In genomic region chr10:102231357-102232318, GRCh38 we compare ENCODE assay signal across 9 cellular contexts. TPM values are rescaled to one million over a fixed set of nuclear protein-coding genes. Genes with fewer than 3 reads are reported as not detected.
A peak's percentile ranks its signal among the peaks of the same experiment; 100 is the strongest.
DNase-seq lines count a peak whose midpoint lies in the region; ATAC-seq lines count a peak whose summit lies in the region.
"Had no signal": no experiment of that assay in that cellular context is flagged by ENCODE, and none has a peak within 500 bp of the region (broad histone marks: within the 10 kb centered on the region; RNA-seq: fewer than 3 reads in every experiment).

No MANE protein-coding gene starts in this region.

- H3K36me3 ChIP-seq in ES-I3 (ENCODE audit: insufficient read depth, low read length) (no peaks in the 10 kb centered on the region), mucosa of rectum (ENCODE audit: control insufficient read depth in 2 of 2, insufficient read depth in 2 of 2, low read length in 2 of 2) (no peaks in the 10 kb centered on the region), subcutaneous abdominal adipose tissue (ENCODE audit: control insufficient read depth in 5 of 5, insufficient read depth in 5 of 5, low read length in 5 of 5) (no peaks in the 10 kb centered on the region)

- H3K27ac ChIP-seq in mucosa of rectum (ENCODE audit: low read depth in 2 of 2, low read length in 2 of 2) = no peak overlapping the region
- H3K27ac ChIP-seq in subcutaneous abdominal adipose tissue (ENCODE audit: low read depth, low read length) = no peak overlapping the region

- H3K27me3 Mint-ChIP-seq in activated CD4-positive, alpha-beta T cell treated with anti-CD3 and anti-CD28 coated beads, Interleukin-2, amount 10 ng/mL, durations not matched to agents 7 days and 5 days = peaks cover 57% of the 10 kb centered on the region

- H3K4me3 Mint-ChIP-seq in activated CD4-positive, alpha-beta T cell treated with anti-CD3 and anti-CD28 coated beads, Interleukin-2, amount 10 ng/mL, durations not matched to agents 7 days and 5 days = peak overlapping the region; percentile 48

- H3K4me1 ChIP-seq in ES-I3 (ENCODE audit: insufficient read depth, low read length) (no peaks in the 10 kb centered on the region), mucosa of rectum (ENCODE audit: control insufficient read depth in 2 of 2, insufficient read depth in 2 of 2, low read length in 2 of 2) (peaks cover 20 to 22% of the 10 kb centered on the region in 2 donors), subcutaneous abdominal adipose tissue (ENCODE audit: control insufficient read depth in 5 of 5, insufficient read depth in 5 of 5, low read length in 5 of 5) (peaks cover 0 to 39% (median 33%) of the 10 kb centered on the region in 5 donors)

- no peaks in the 10 kb centered on the region for H3K36me3 Mint-ChIP-seq in activated CD4-positive, alpha-beta T cell treated with anti-CD3 and anti-CD28 coated beads, Interleukin-2, amount 10 ng/mL, durations not matched to agents 7 days and 5 days (ENCODE audit: low read depth)

- H3K9me3 ChIP-seq in ES-I3 (ENCODE audit: control insufficient read depth, insufficient read depth, low read length) (no peaks in the 10 kb centered on the region), mucosa of rectum (ENCODE audit: control insufficient read depth in 2 of 2, low read length in 2 of 2) (no peaks in the 10 kb centered on the region), subcutaneous abdominal adipose tissue (ENCODE audit: control insufficient read depth in 5 of 5, low read length in 5 of 5) (no peaks in the 10 kb centered on the region)

- ATAC-seq in HG02981 (IDR thresholded peaks at IDR 0.05; ENCODE audit: unreplicated experiment) = no peak
- no peak for ATAC-seq in HG02759 (IDR thresholded peaks at IDR 0.05; ENCODE audit: unreplicated experiment)

- H3K27me3 ChIP-seq in mucosa of rectum (ENCODE audit: control insufficient read depth in 2 of 2, insufficient read depth in 2 of 2, low read length in 2 of 2) (peaks cover 24 to 32% of the 10 kb centered on the region in 2 donors), subcutaneous abdominal adipose tissue (ENCODE audit: control insufficient read depth in 5 of 5, insufficient read depth in 4 of 5, low read length in 5 of 5) (peaks cover 0 to 26% (median 12%) of the 10 kb centered on the region in 5 donors)

- peak overlapping the region; percentile 61; the same call in 1 of the 2 replicates for H3K9ac ChIP-seq in ES-I3 (ENCODE audit: low read depth, low read length)
- H3K9ac ChIP-seq in mucosa of rectum (ENCODE audit: low read depth in 1 of 2, low read length in 2 of 2) = no peak overlapping the region
- H3K9ac ChIP-seq in subcutaneous abdominal adipose tissue (ENCODE audit: low read length in 5 of 5) = peak overlapping the region in 3 of 5 donors; percentile 39 to 53 (median 53)

- H3K9me3 Mint-ChIP-seq in activated CD4-positive, alpha-beta T cell treated with anti-CD3 and anti-CD28 coated beads, Interleukin-2, amount 10 ng/mL, durations not matched to agents 7 days and 5 days = no peaks in the 10 kb centered on the region

- H3K27ac Mint-ChIP-seq in activated CD4-positive, alpha-beta T cell treated with anti-CD3 and anti-CD28 coated beads, Interleukin-2, amount 10 ng/mL, durations not matched to agents 7 days and 5 days = no peak overlapping the region

- H3K4me3 ChIP-seq in mucosa of rectum (ENCODE audit: low read length in 2 of 2) (peak overlapping the region; percentile 41 to 62), subcutaneous abdominal adipose tissue (ENCODE audit: low read depth in 1 of 5, low read length in 5 of 5) (peak overlapping the region in 4 of 5 donors; percentile 47 to 70 (median 61))

- H3K4me1 Mint-ChIP-seq in activated CD4-positive, alpha-beta T cell treated with anti-CD3 and anti-CD28 coated beads, Interleukin-2, amount 10 ng/mL, durations not matched to agents 7 days and 5 days = peaks cover 14% of the 10 kb centered on the region

- POLR2A ChIA-PET in activated CD4-positive, alpha-beta T cell treated with anti-CD3 and anti-CD28 coated beads, Interleukin-2, amount 10 ng/mL, durations not matched to agents 7 days and 5 days (lab: Charles Lee) = interaction anchor here (0.6 kb wide), 1 partner anchor 119 kb away, joined by 4 read pairs; no protein-coding TSS in a partner anchor

- peak; percentile 45 for DNase-seq in NAMALWA (ENCODE audit: low spot score)
- DNase-seq in activated CD4-positive, alpha-beta T cell treated with anti-CD3 and anti-CD28 coated beads, Interleukin-2, amount 10 ng/mL, durations not matched to agents 7 days and 5 days = peak; percentile 72
- DNase-seq in effector CD4-positive, alpha-beta T cell = peak; percentile 57

- CTCF ChIA-PET in activated CD4-positive, alpha-beta T cell treated with anti-CD3 and anti-CD28 coated beads, Interleukin-2, amount 10 ng/mL, durations not matched to agents 7 days and 5 days (lab: Charles Lee) = interaction anchor here (0.5 to 6.8 kb wide), 53 partner anchors 8 to 413 kb away, joined by 3 to 170 read pairs (median 4); partner anchors contain the start of genes FBXL15, GBF1, NFKB2 and PITX3

RNA-seq across cellular contexts. Expression of gene ELOVL3, which starts 5.5 kb away (rescaled TPM):
- total RNA-seq in activated CD4-positive, alpha-beta T cell treated with anti-CD3 and anti-CD28 coated beads, Interleukin-2, amount 10 ng/mL, durations not matched to agents 7 days and 5 days = not detected
- total RNA-seq: activated CD8-positive, alpha-beta memory T cell treated with anti-CD3 and anti-CD28 coated beads for 36 hours had no signal

RNA-seq across cellular contexts. Expression of gene PITX3, which starts 9.7 kb away (rescaled TPM):
- total RNA-seq in activated CD4-positive, alpha-beta T cell treated with anti-CD3 and anti-CD28 coated beads, Interleukin-2, amount 10 ng/mL, durations not matched to agents 7 days and 5 days = not detected
- total RNA-seq: activated CD8-positive, alpha-beta memory T cell treated with anti-CD3 and anti-CD28 coated beads for 36 hours had no signal

RNA-seq across cellular contexts. Expression of gene GBF1, which starts 13.7 kb away (rescaled TPM):
- 10 to 100 TPM; 42.4 to 44.6 TPM for total RNA-seq in activated CD4-positive, alpha-beta T cell treated with anti-CD3 and anti-CD28 coated beads, Interleukin-2, amount 10 ng/mL, durations not matched to agents 7 days and 5 days

Comparison
In these comparisons a context has a peak if more than half of its experiments do, and no peak if none do; other contexts are left out.
1. H3K9ac ChIP-seq: peak in ES-I3 (single experiment) and subcutaneous abdominal adipose tissue (3 of 5); none in mucosa of rectum (0 of 2).
2. Peak in every context shown above with its lines, with median percentiles within 50 percentile points of each other: DNase-seq.